Comparison of ENCODE assay signal across 12 cellular contexts in the genomic region with DNA sequence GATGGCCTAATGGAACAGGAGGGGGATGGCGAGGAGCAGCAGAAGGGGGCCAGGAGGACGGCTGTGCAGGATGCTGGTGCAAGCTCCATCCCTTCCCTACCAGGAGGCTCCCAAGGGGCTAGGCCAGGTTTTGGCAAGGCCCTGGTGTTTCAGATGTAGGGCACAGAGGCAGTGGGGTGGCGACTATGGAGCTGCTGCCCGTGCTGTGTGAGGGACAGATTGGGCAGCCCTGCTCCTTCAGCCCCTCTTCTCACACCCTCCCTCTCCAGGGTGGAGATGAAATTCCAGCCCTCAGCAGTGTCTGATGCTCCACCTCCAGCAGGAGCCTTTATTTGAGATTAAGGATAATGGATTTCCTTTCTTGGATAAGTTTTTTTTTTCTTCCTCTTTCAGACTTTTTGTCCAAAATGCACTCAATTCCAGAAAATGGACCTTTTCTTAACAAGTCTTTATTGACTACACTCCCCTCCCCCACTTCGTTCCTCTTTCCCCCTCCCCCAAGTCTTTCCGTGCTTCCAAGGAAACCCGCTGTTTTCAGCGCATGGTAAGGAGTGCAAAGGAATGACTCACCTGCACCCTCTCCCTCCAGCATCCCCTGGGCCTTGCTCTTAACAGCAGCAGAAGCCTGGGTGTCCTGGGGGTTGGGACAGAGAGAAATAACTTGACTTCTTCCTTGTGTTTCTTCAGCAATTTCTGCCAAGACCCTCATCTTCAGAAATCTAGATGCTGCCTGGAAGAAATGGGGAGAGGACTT.
A peak's percentile ranks its signal among the peaks of the same experiment; 100 is the strongest.
DNase-seq lines count a peak whose midpoint lies in the region; ATAC-seq and TF ChIP-seq lines count a peak whose summit lies in the region.
"Had no signal": no experiment of that assay in that cellular context is flagged by ENCODE, and none has a peak within 500 bp of the region (broad histone marks: within the 10 kb centered on the region; RNA-seq: fewer than 3 reads in every experiment).

No MANE protein-coding gene starts in this region.

- DNase-seq in H7: peak; percentile 83
- DNase-seq in hepatic stellate cell (ENCODE audit: low spot score): peak; percentile 33
- peak; percentile 71 for DNase-seq in renal cortical epithelial cell (ENCODE audit: low read depth)
- DNase-seq in Peyer's patch: no peak
- DNase-seq in HuH-7.5 (ENCODE audit: low spot score): no peak
- no peak for DNase-seq in NK-92 (lab: John Stamatoyannopoulos, UW; ENCODE audit: unreplicated experiment)
- DNase-seq: activated CD8-positive, alpha-beta memory T cell treated with anti-CD3 and anti-CD28 coated beads, Interleukin-2, amount 50 U/mL, for 48 hours; activated naive CD4-positive, alpha-beta T cell treated with anti-CD3 and anti-CD28 coated beads, Interleukin-2, amount 50 U/mL, for 16 hours had no signal

- H3K27me3 ChIP-seq in H7 (ENCODE audit: control insufficient read depth, insufficient read depth, low read length): no peaks in the 10 kb centered on the region
- no peaks in the 10 kb centered on the region for H3K27me3 ChIP-seq in Peyer's patch

- H3K4me1 ChIP-seq in Peyer's patch: no peaks in the 10 kb centered on the region

- no peaks in the 10 kb centered on the region for H3K36me3 ChIP-seq in H7 (replicated peaks; ENCODE audit: control insufficient read depth, insufficient read depth, low read length)
- H3K36me3 ChIP-seq in Peyer's patch: no peaks in the 10 kb centered on the region

- ATAC-seq in SK-N-SH treated with all-trans-retinoic acid at 6 μM for 48 hours (peak; percentile 53), HG02852 (IDR thresholded peaks at IDR 0.05; ENCODE audit: unreplicated experiment) (no peak)

- H3K9me3 ChIP-seq in Peyer's patch: no peaks in the 10 kb centered on the region

- no peak overlapping the region for H3K27ac ChIP-seq in Peyer's patch
- H3K27ac ChIP-seq: epithelial cell of prostate had no signal

- TF ChIP-seq POLR2A in Peyer's patch (IDR thresholded peaks at IDR 0.05): no peak

- TF ChIP-seq CTCF in Peyer's patch (IDR thresholded peaks at IDR 0.05): no peak

- H3K4me3 ChIP-seq in H7 (ENCODE audit: insufficient read depth, low read depth, low read length) (no peak overlapping the region), Peyer's patch (no peak overlapping the region)
- H3K4me3 ChIP-seq: smooth muscle cell had no signal

TF ChIP-seq in SK-N-SH treated with all-trans-retinoic acid at 6 μM for 48 hours, 23 proteins besides CTCF, POLR2A, EP300 and RAD21:
- no peak for TF ChIP-seq TOX (CRISPR knock-in tag; IDR thresholded peaks at IDR 0.05; ENCODE audit: borderline replicate concordance)
- no peak for TF ChIP-seq ARNTL (CRISPR knock-in tag; IDR thresholded peaks at IDR 0.05; ENCODE audit: borderline replicate concordance, low read depth)
- TF ChIP-seq CSDC2 (CRISPR knock-in tag; IDR thresholded peaks at IDR 0.05): no peak
- no peak for TF ChIP-seq GLIS3 (CRISPR knock-in tag; IDR thresholded peaks at IDR 0.05)
- TF ChIP-seq TCF4 (CRISPR knock-in tag; IDR thresholded peaks at IDR 0.05; ENCODE audit: borderline replicate concordance): no peak
- no peak for TF ChIP-seq BACH2 (CRISPR knock-in tag; IDR thresholded peaks at IDR 0.05; ENCODE audit: borderline replicate concordance)
- no peak for TF ChIP-seq ZFP3 (CRISPR knock-in tag; IDR thresholded peaks at IDR 0.05)
- no peak for TF ChIP-seq RARB (CRISPR knock-in tag; IDR thresholded peaks at IDR 0.05)
- TF ChIP-seq ZNF70 (CRISPR knock-in tag; IDR thresholded peaks at IDR 0.05): no peak
- no peak for TF ChIP-seq PPARA (CRISPR knock-in tag; IDR thresholded peaks at IDR 0.05; ENCODE audit: borderline replicate concordance)
- TF ChIP-seq ZNF8 (CRISPR knock-in tag; IDR thresholded peaks at IDR 0.05): no peak

Comparison
In these comparisons a context has a peak if more than half of its experiments do, and no peak if none do; other contexts are left out.
1. DNase-seq: peak in H7 (single experiment), hepatic stellate cell (single experiment) and renal cortical epithelial cell (single experiment); none in Peyer's patch (0 of 3), HuH-7.5 (single experiment) and NK-92 (single experiment).